Comparison of ENCODE assay signal across 14 cellular contexts in genomic region chr18:470661-471501, GRCh38. TPM values are rescaled to one million over a fixed set of nuclear protein-coding genes. Genes with fewer than 3 reads are reported as not detected.
A peak's percentile ranks its signal among the peaks of the same experiment; 100 is the strongest.
DNase-seq lines count a peak whose midpoint lies in the region; ATAC-seq and TF ChIP-seq lines count a peak whose summit lies in the region.
"Had no signal": no experiment of that assay in that cellular context is flagged by ENCODE, and none has a peak within 500 bp of the region (broad histone marks: within the 10 kb centered on the region; RNA-seq: fewer than 3 reads in every experiment).

No MANE protein-coding gene starts in this region.

- H3K9me3 ChIP-seq in SK-N-MC (ENCODE audit: low read depth, low read length) = no peaks in the 10 kb centered on the region
- H3K9me3 ChIP-seq in aorta (ENCODE audit: control insufficient read depth, low read length) = no peaks in the 10 kb centered on the region
- H3K9me3 ChIP-seq: pancreas had no signal

- H3K27ac ChIP-seq in ACC112 (ENCODE audit: low read depth, low read length) (peak overlapping the region; percentile 65), HL-60 (replicated peaks) (peak overlapping the region; percentile 54), SK-N-MC (peak overlapping the region; percentile 42; the same call in 1 of the 2 replicates), aorta (ENCODE audit: low read depth in 1 of 2, low read length in 2 of 2) (no peak overlapping the region)
- H3K27ac ChIP-seq: hepatocyte, pancreas had no signal

- intact Hi-C loops in aorta (cut with DNase I) = loop anchor here in 1 of 2 donors (10.0 kb wide), 1 partner anchor 54 kb away; no protein-coding TSS in a partner anchor

- no peaks in the 10 kb centered on the region for H3K79me2 ChIP-seq in ACC112 (ENCODE audit: control insufficient read depth, insufficient read depth, low read length, unreplicated experiment)
- H3K79me2 ChIP-seq: hepatocyte had no signal

- peak; percentile 62 to 79 for DNase-seq in HL-60 (ENCODE audit: low read depth in 1 of 2, low spot score in 1 of 2)
- no peak for DNase-seq in SK-N-MC (ENCODE audit: low read depth, low spot score)
- peak; percentile 81 for DNase-seq in fibroblast of the conjunctiva (ENCODE audit: low read depth)
- DNase-seq in stimulated activated CD4-positive, alpha-beta T cell treated with anti-CD3 and anti-CD28 coated beads, Interleukin-4, amount 100 ng/mL, for 24 hours = no peak
- no peak for DNase-seq in GDM1 (lab: John Stamatoyannopoulos, UW)
- no peak for DNase-seq in aorta
- DNase-seq: activated B cell treated with CpG ODN at 0.5 μM for 24 hours, NCI-H146, NCI-H69, pancreas, SHP77 treated with DMSO at 0.1 percent for 48 hours had no signal

- no peak overlapping the region for H2AFZ ChIP-seq in ACC112 (ENCODE audit: low read length, unreplicated experiment)
- H2AFZ ChIP-seq: hepatocyte had no signal

- ATAC-seq in GM19467 (IDR thresholded peaks at IDR 0.05; ENCODE audit: unreplicated experiment) (no peak), aorta (ENCODE audit: low FRiP score) (no peak)

- no peak for TF ChIP-seq CTCF in HL-60 (IDR thresholded peaks at IDR 0.05; ENCODE audit: insufficient read depth, low read length)

- H3K36me3 ChIP-seq in ACC112 (ENCODE audit: insufficient read depth, low read length) = no peaks in the 10 kb centered on the region
- H3K36me3 ChIP-seq in SK-N-MC (ENCODE audit: insufficient read depth, low read length) = no peaks in the 10 kb centered on the region
- H3K36me3 ChIP-seq in aorta (ENCODE audit: control insufficient read depth in 1 of 2, insufficient read depth in 2 of 2, low read length in 1 of 2) = no peaks in the 10 kb centered on the region
- H3K36me3 ChIP-seq: pancreas had no signal

- H3K4me3 ChIP-seq in ACC112 (ENCODE audit: low read depth, low read length) (0 out of 2 replicates have a peak overlapping the region, but pooled peaks have one; percentile 22), HL-60 (replicated peaks; ENCODE audit: insufficient read depth, low read length) (no peak overlapping the region), SK-N-MC (no peak overlapping the region), aorta (ENCODE audit: low read length in 2 of 2) (no peak overlapping the region)
- H3K4me3 ChIP-seq: hepatocyte, pancreas had no signal

- WGBS in aorta, 2 donors = 45 to 64% methylated on average over 5 of the region's 5 CpGs

- no peak overlapping the region for H3K9ac ChIP-seq in SK-N-MC (ENCODE audit: insufficient read length)

- H3K4me1 ChIP-seq in ACC112 (ENCODE audit: control insufficient read depth, insufficient read depth, low read length, unreplicated experiment) (peaks cover 35% of the 10 kb centered on the region), aorta (ENCODE audit: control insufficient read depth in 1 of 2, insufficient read depth in 2 of 2, low read length in 2 of 2) (no peaks in the 10 kb centered on the region)

- no peaks in the 10 kb centered on the region for H3K27me3 ChIP-seq in ACC112 (ENCODE audit: insufficient read depth, low read length)
- no peaks in the 10 kb centered on the region for H3K27me3 ChIP-seq in HL-60 (ENCODE audit: insufficient read depth, poor library complexity, severe bottlenecking)
- no peaks in the 10 kb centered on the region for H3K27me3 ChIP-seq in aorta (ENCODE audit: control insufficient read depth in 1 of 2, insufficient read depth in 2 of 2, low read length in 1 of 2)
- H3K27me3 ChIP-seq: hepatocyte, pancreas had no signal

RNA-seq across cellular contexts. Expression of gene COLEC12, which starts 29.6 kb away (rescaled TPM):
- 10 to 100 TPM; 15.9 to 46.1 TPM for total RNA-seq in aorta
- 1 to 10 TPM; 2.4 to 5.5 TPM for polyA plus RNA-seq in aorta
- total RNA-seq: activated B cell treated with CpG ODN at 0.5 μM for 24 hours had no signal

Comparison
In these comparisons a context has a peak if more than half of its experiments do, and no peak if none do; other contexts are left out.
1. H3K27ac ChIP-seq: peak in ACC112 (single experiment), HL-60 (single experiment) and SK-N-MC (single experiment); none in aorta (0 of 2).
2. DNase-seq: peak in HL-60 (2 of 2) and fibroblast of the conjunctiva (single experiment); none in SK-N-MC (single experiment), stimulated activated CD4-positive, alpha-beta T cell treated with anti-CD3 and anti-CD28 coated beads, Interleukin-4, amount 100 ng/mL, for 24 hours (single experiment), GDM1 (single experiment) and aorta (0 of 2).